In the genomic region with DNA sequence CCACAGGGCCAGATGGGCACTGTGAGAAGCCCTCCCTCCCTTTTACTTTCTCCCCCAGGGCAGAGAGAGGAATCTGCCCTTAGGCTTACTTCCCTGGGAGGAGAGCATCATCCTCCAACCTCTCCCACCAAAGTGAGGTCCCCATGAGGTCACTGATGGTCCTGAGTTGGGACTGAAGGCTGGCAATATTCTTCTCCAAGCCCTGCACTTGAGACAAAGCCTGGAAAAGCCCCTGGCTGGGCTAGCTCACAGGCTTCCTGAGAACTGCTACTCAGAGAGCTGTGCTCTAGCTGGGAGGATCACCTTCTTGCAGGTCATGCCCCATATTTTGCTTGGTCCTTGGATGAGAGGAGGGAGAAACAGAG, we compare ENCODE assay signal across 18 cellular contexts.
A peak's percentile ranks its signal among the peaks of the same experiment; 100 is the strongest.
DNase-seq lines count a peak whose midpoint lies in the region; ATAC-seq and TF ChIP-seq lines count a peak whose summit lies in the region.
"Had no signal": no experiment of that assay in that cellular context is flagged by ENCODE, and none has a peak within 500 bp of the region (broad histone marks: within the 10 kb centered on the region; RNA-seq: fewer than 3 reads in every experiment).

No MANE protein-coding gene starts in this region.

- H3K4me3 Mint-ChIP-seq in natural killer cell: no peak overlapping the region
- H3K4me3 Mint-ChIP-seq in natural killer cell treated with Interleukin-12 subunit alpha and Interleukin-12 subunit beta and Interleukin-15 and Interleukin-18, amount 100 ng/mL, for 72 hours: no peak overlapping the region
- H3K4me3 Mint-ChIP-seq: activated CD8-positive, alpha-beta memory T cell treated with anti-CD3 and anti-CD28 coated beads, Interleukin-2, amount 10 ng/mL, durations not matched to agents 7 days and 5 days; brain; IgD-negative memory B cell had no signal

- no peaks in the 10 kb centered on the region for H3K9me3 Mint-ChIP-seq in natural killer cell
- H3K9me3 Mint-ChIP-seq in natural killer cell treated with Interleukin-12 subunit alpha and Interleukin-12 subunit beta and Interleukin-15 and Interleukin-18, amount 100 ng/mL, for 72 hours: peaks cover 3% of the 10 kb centered on the region

- no peaks in the 10 kb centered on the region for H3K36me3 Mint-ChIP-seq in natural killer cell
- no peaks in the 10 kb centered on the region for H3K36me3 Mint-ChIP-seq in natural killer cell treated with Interleukin-12 subunit alpha and Interleukin-12 subunit beta and Interleukin-15 and Interleukin-18, amount 100 ng/mL, for 72 hours
- H3K36me3 Mint-ChIP-seq: brain had no signal

- TF ChIP-seq EP300 in esophagus muscularis mucosa (IDR thresholded peaks at IDR 0.05): no peak

- DNase-seq in natural killer cell: peak; percentile 1
- no peak for DNase-seq in natural killer cell treated with Interleukin-12 subunit alpha and Interleukin-12 subunit beta and Interleukin-15 and Interleukin-18, amount 100 ng/mL, for 72 hours (ENCODE audit: low spot score)
- DNase-seq in esophagus muscularis mucosa (ENCODE audit: extremely low spot score): no peak
- DNase-seq in osteoblast (ENCODE audit: insufficient read length, low spot score, missing footprints): no peak
- no peak for DNase-seq in DMS 273 (lab: John Stamatoyannopoulos, UW; ENCODE audit: unreplicated experiment)
- no peak for DNase-seq in effector memory CD4-positive, alpha-beta T cell
- DNase-seq: activated CD8-positive, alpha-beta memory T cell treated with anti-CD3 and anti-CD28 coated beads, Interleukin-2, amount 10 ng/mL, durations not matched to agents 7 days and 5 days; activated naive CD4-positive, alpha-beta T cell treated with Interleukin-2 at 50 U/mL for 16 hours; GOT3; naive B cell; NCI-H146; NCI-H345; retina; SW 1271 had no signal

- H3K27ac ChIP-seq in esophagus muscularis mucosa (replicated peaks in 1 of 4) (peak overlapping the region; percentile 79 to 86 (median 83)), osteoblast (ENCODE audit: low read depth, low read length) (peak overlapping the region; percentile 85)
- no peak overlapping the region for H3K27ac ChIP-seq in effector memory CD4-positive, alpha-beta T cell (ENCODE audit: insufficient read depth, low read length, poor library complexity, severe bottlenecking)

- TF ChIP-seq CTCF in natural killer cell (IDR thresholded peaks at IDR 0.05): no peak
- TF ChIP-seq CTCF in esophagus muscularis mucosa (IDR thresholded peaks at IDR 0.05): no peak
- no peak for TF ChIP-seq CTCF in osteoblast (IDR thresholded peaks at IDR 0.05; ENCODE audit: extremely low read depth, low read depth, low read length)

- no peak overlapping the region for H3K4me3 ChIP-seq in esophagus muscularis mucosa
- H3K4me3 ChIP-seq in osteoblast (ENCODE audit: insufficient read depth, low read length): no peak overlapping the region
- no peak overlapping the region for H3K4me3 ChIP-seq in effector memory CD4-positive, alpha-beta T cell (ENCODE audit: insufficient read depth, low read depth, low read length, poor library complexity, severe bottlenecking)

- intact Hi-C loops in natural killer cell (cut with micrococcal nuclease) (no loop called here), esophagus muscularis mucosa (cut with DNase I) (no loop called here)

- no peaks in the 10 kb centered on the region for H3K79me2 ChIP-seq in osteoblast (ENCODE audit: insufficient read depth, low read length)

- H3K36me3 ChIP-seq in esophagus muscularis mucosa (no peaks in the 10 kb centered on the region), osteoblast (ENCODE audit: insufficient read depth, low read length) (no peaks in the 10 kb centered on the region)
- no peaks in the 10 kb centered on the region for H3K36me3 ChIP-seq in effector memory CD4-positive, alpha-beta T cell (ENCODE audit: control insufficient read depth, insufficient read depth, low read length)

- peaks cover 0 to 8% of the 10 kb centered on the region in 2 donors for H3K27me3 Mint-ChIP-seq in natural killer cell (ENCODE audit: low read depth in 2 of 2)
- H3K27me3 Mint-ChIP-seq in natural killer cell treated with Interleukin-12 subunit alpha and Interleukin-12 subunit beta and Interleukin-15 and Interleukin-18, amount 100 ng/mL, for 72 hours: peaks cover 8 to 17% of the 10 kb centered on the region in 2 donors
- H3K27me3 Mint-ChIP-seq: IgD-negative memory B cell had no signal

- no peak overlapping the region for H3K4me2 ChIP-seq in osteoblast (ENCODE audit: insufficient read depth, low read length)

- no peak overlapping the region for H3K27ac Mint-ChIP-seq in natural killer cell
- no peak overlapping the region for H3K27ac Mint-ChIP-seq in natural killer cell treated with Interleukin-12 subunit alpha and Interleukin-12 subunit beta and Interleukin-15 and Interleukin-18, amount 100 ng/mL, for 72 hours
- H3K27ac Mint-ChIP-seq: activated CD8-positive, alpha-beta memory T cell treated with anti-CD3 and anti-CD28 coated beads, Interleukin-2, amount 10 ng/mL, durations not matched to agents 7 days and 5 days had no signal

- H3K4me1 ChIP-seq in esophagus muscularis mucosa (peaks cover 49 to 53% (median 52%) of the 10 kb centered on the region in 4 donors), osteoblast (ENCODE audit: insufficient read depth, low read length) (peaks cover 36% of the 10 kb centered on the region)
- peaks cover under 1% of the 10 kb centered on the region for H3K4me1 ChIP-seq in effector memory CD4-positive, alpha-beta T cell (ENCODE audit: control insufficient read depth, insufficient read depth, low read length, poor library complexity, severe bottlenecking)

- no peak for TF ChIP-seq POLR2A in esophagus muscularis mucosa (IDR thresholded peaks at IDR 0.05; ENCODE audit: low read depth)

- H4K20me1 ChIP-seq in osteoblast (ENCODE audit: insufficient read depth, low read length): no peaks in the 10 kb centered on the region

- H3K4me1 Mint-ChIP-seq in natural killer cell: peaks cover 7 to 22% of the 10 kb centered on the region in 2 donors
- H3K4me1 Mint-ChIP-seq in natural killer cell treated with Interleukin-12 subunit alpha and Interleukin-12 subunit beta and Interleukin-15 and Interleukin-18, amount 100 ng/mL, for 72 hours (ENCODE audit: low read depth in 2 of 2): peaks cover 15 to 17% of the 10 kb centered on the region in 2 donors

- no peaks in the 10 kb centered on the region for H3K27me3 ChIP-seq in esophagus muscularis mucosa
- no peaks in the 10 kb centered on the region for H3K27me3 ChIP-seq in osteoblast (ENCODE audit: insufficient read depth, low read length)
- no peaks in the 10 kb centered on the region for H3K27me3 ChIP-seq in effector memory CD4-positive, alpha-beta T cell (replicated peaks; ENCODE audit: control insufficient read depth, insufficient read depth, low read length, poor library complexity, severe bottlenecking)

- no peak overlapping the region for H2AFZ ChIP-seq in osteoblast (ENCODE audit: low read length)

- ATAC-seq in natural killer cell (no peak), GM21381 (IDR thresholded peaks at IDR 0.05; ENCODE audit: unreplicated experiment) (no peak), HG02798 (IDR thresholded peaks at IDR 0.05; ENCODE audit: poor library complexity, unreplicated experiment) (no peak)
- ATAC-seq in natural killer cell treated with Interleukin-12 subunit alpha and Interleukin-12 subunit beta and Interleukin-15 and Interleukin-18, amount 100 ng/mL, for 72 hours: no peak
- ATAC-seq: activated CD8-positive, alpha-beta memory T cell treated with anti-CD3 and anti-CD28 coated beads, Interleukin-2, amount 10 ng/mL, durations not matched to agents 7 days and 5 days had no signal

- H3K9me3 ChIP-seq in esophagus muscularis mucosa (no peaks in the 10 kb centered on the region), osteoblast (ENCODE audit: low read depth, low read length) (no peaks in the 10 kb centered on the region)
- no peaks in the 10 kb centered on the region for H3K9me3 ChIP-seq in effector memory CD4-positive, alpha-beta T cell (ENCODE audit: control insufficient read depth, low read length)
